In genomic region chr1:46718727-46719622, GRCh38 we compare ENCODE assay signal across 1 cellular context.
TF ChIP-seq lines count a peak whose summit lies in the region.

Gene EFCAB14 (minus strand): TSS chr1:46719114. CDS start chr1:46718087, 1,027 bp downstream.

TF ChIP-seq in HepG2, 621 proteins besides CTCF, POLR2A, EP300 and RAD21 (continued from another document and continues in another):
- TF ChIP-seq ZBTB40 (IDR thresholded peaks at IDR 0.05) (no peak), ZBTB40 (CRISPR knock-in tag; IDR thresholded peaks at IDR 0.05) (peak; percentile 83; the same call in 1 of the 2 replicates), HOXA5 (CRISPR knock-in tag; IDR thresholded peaks at IDR 0.05) (peak; percentile 83), ZNF773 (CRISPR knock-in tag; IDR thresholded peaks at IDR 0.05; ENCODE audit: borderline replicate concordance) (0 out of 2 replicates have a peak, but pooled peaks have one; percentile 42), ZNF777 (CRISPR knock-in tag; IDR thresholded peaks at IDR 0.05) (no peak), HNRNPUL1 (IDR thresholded peaks at IDR 0.05; ENCODE audit: low read depth, low read length) (no peak), ZNF576 (CRISPR knock-in tag; IDR thresholded peaks at IDR 0.05) (no peak), NR2F2 (IDR thresholded peaks at IDR 0.05; ENCODE audit: borderline replicate concordance, low read depth) (no peak), EEA1 (CRISPR knock-in tag; IDR thresholded peaks at IDR 0.05; ENCODE audit: borderline replicate concordance) (0 out of 2 replicates have a peak, but pooled peaks have one; percentile 75), ZBTB7B (CRISPR knock-in tag; IDR thresholded peaks at IDR 0.05) (no peak), ZNF292 (CRISPR knock-in tag; IDR thresholded peaks at IDR 0.05; ENCODE audit: borderline replicate concordance, low read depth) (0 out of 2 replicates have a peak, but pooled peaks have one; percentile 34), RNF2 (conservative IDR thresholded peaks at IDR 0.05; ENCODE audit: low read depth) (peak; percentile 62; the same call in 1 of the 2 replicates), ISL2 (CRISPR knock-in tag; IDR thresholded peaks at IDR 0.05) (peak; percentile 64), PPARG (CRISPR knock-in tag; conservative IDR thresholded peaks at IDR 0.05) (peak; percentile 43; the same call in 1 of the 2 replicates), MAFF (IDR thresholded peaks at IDR 0.05; ENCODE audit: low read depth, low read length) (no peak), RFXAP (CRISPR knock-in tag; IDR thresholded peaks at IDR 0.05; ENCODE audit: borderline replicate concordance) (peak; percentile 73; the same call in 1 of the 2 replicates), ZBTB21 (CRISPR knock-in tag; IDR thresholded peaks at IDR 0.05) (peak; percentile 81), PREB (CRISPR knock-in tag; IDR thresholded peaks at IDR 0.05) (no peak), ZIK1 (CRISPR knock-in tag; IDR thresholded peaks at IDR 0.05; ENCODE audit: borderline replicate concordance, low read depth) (0 out of 2 replicates have a peak, but pooled peaks have one; percentile 41), ZNF788 (CRISPR knock-in tag; IDR thresholded peaks at IDR 0.05; ENCODE audit: borderline replicate concordance) (peak; percentile 87), RXRB (CRISPR knock-in tag; IDR thresholded peaks at IDR 0.05; ENCODE audit: borderline replicate concordance) (peak; percentile 30; the same call in 1 of the 2 replicates), ZNF138 (CRISPR knock-in tag; IDR thresholded peaks at IDR 0.05; ENCODE audit: low read depth) (0 out of 2 replicates have a peak, but pooled peaks have one; percentile 71), KLF9 (CRISPR knock-in tag; IDR thresholded peaks at IDR 0.05; ENCODE audit: low read depth) (no peak), SUZ12 (IDR thresholded peaks at IDR 0.05; ENCODE audit: low read depth, low read length) (no peak), NFYC (CRISPR knock-in tag; IDR thresholded peaks at IDR 0.05) (peak; percentile 98), SRY (CRISPR knock-in tag; IDR thresholded peaks at IDR 0.05) (no peak), KDM6A (CRISPR knock-in tag; IDR thresholded peaks at IDR 0.05; ENCODE audit: low read depth) (0 out of 2 replicates have a peak, but pooled peaks have one; percentile 8), RXRA (CRISPR knock-in tag; IDR thresholded peaks at IDR 0.05) (peak; percentile 50), ZBTB34 (CRISPR knock-in tag; IDR thresholded peaks at IDR 0.05) (no peak), SNAI1 (CRISPR knock-in tag; IDR thresholded peaks at IDR 0.05; ENCODE audit: borderline replicate concordance) (no peak), XBP1 (CRISPR knock-in tag; IDR thresholded peaks at IDR 0.05) (no peak), PAWR (CRISPR knock-in tag; IDR thresholded peaks at IDR 0.05; ENCODE audit: borderline replicate concordance) (no peak), ZNF850 (CRISPR knock-in tag; conservative IDR thresholded peaks at IDR 0.05) (0 out of 2 replicates have a peak, but pooled peaks have one; percentile 39), ZFP82 (CRISPR knock-in tag; IDR thresholded peaks at IDR 0.05; ENCODE audit: borderline replicate concordance) (no peak), ELF1 (CRISPR knock-in tag; IDR thresholded peaks at IDR 0.05) (peak; percentile 95), RFX1 (IDR thresholded peaks at IDR 0.05) (no peak), SYNCRIP (IDR thresholded peaks at IDR 0.05; ENCODE audit: insufficient read depth, low read depth, low read length) (no peak)
- TF ChIP-seq, protein P1, sequence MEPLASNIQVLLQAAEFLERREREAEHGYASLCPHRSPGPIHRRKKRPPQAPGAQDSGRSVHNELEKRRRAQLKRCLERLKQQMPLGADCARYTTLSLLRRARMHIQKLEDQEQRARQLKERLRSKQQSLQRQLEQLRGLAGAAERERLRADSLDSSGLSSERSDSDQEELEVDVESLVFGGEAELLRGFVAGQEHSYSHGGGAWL (CRISPR knock-in tag; IDR thresholded peaks at IDR 0.05), result peak; percentile 90
- TF ChIP-seq, protein P2, sequence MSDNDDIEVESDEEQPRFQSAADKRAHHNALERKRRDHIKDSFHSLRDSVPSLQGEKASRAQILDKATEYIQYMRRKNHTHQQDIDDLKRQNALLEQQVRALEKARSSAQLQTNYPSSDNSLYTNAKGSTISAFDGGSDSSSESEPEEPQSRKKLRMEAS (IDR thresholded peaks at IDR 0.05), result peak; percentile 57
- TF ChIP-seq, protein P3, sequence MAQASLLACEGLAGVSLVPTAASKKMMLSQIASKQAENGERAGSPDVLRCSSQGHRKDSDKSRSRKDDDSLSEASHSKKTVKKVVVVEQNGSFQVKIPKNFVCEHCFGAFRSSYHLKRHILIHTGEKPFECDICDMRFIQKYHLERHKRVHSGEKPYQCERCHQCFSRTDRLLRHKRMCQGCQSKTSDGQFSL (CRISPR knock-in tag; IDR thresholded peaks at IDR 0.05), result peak; percentile 97
- TF ChIP-seq, protein P4, sequence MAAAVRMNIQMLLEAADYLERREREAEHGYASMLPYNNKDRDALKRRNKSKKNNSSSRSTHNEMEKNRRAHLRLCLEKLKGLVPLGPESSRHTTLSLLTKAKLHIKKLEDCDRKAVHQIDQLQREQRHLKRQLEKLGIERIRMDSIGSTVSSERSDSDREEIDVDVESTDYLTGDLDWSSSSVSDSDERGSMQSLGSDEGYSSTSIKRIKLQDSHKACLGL (CRISPR knock-in tag; IDR thresholded peaks at IDR 0.05), result no peak; the same call in 1 of the 2 replicates
